8 cellular contexts compared by ENCODE assay signal in genomic region chrX:75155830-75156525, GRCh38. TPM values are rescaled to one million over a fixed set of nuclear protein-coding genes. Genes with fewer than 3 reads are reported as not detected.
A peak's percentile ranks its signal among the peaks of the same experiment; 100 is the strongest.
DNase-seq lines count a peak whose midpoint lies in the region; ATAC-seq and TF ChIP-seq lines count a peak whose summit lies in the region.

Gene ABCB7 (minus strand): TSS chrX:75156283. CDS start chrX:75156272, 11 bp downstream.

- DNase-seq in GM10248 (ENCODE audit: extremely low spot score) (peak; percentile 46), NCI-H1105 (lab: John Stamatoyannopoulos, UW) (peak; percentile 49), adipocyte (ENCODE audit: low read depth) (peak; percentile 83), heart left ventricle (peak in 4 of 5 donors; percentile 48 to 76 (median 51)), pons (ENCODE audit: low spot score) (peak; percentile 78), tibial nerve (ENCODE audit: low spot score in 2 of 2) (peak; percentile 13 to 50)

- no peaks in the 10 kb centered on the region for H3K9me3 ChIP-seq in SU-DHL-6 (ENCODE audit: insufficient read depth, low read length)
- no peaks in the 10 kb centered on the region for H3K9me3 ChIP-seq in adipocyte (ENCODE audit: control insufficient read depth, low read length)
- no peaks in the 10 kb centered on the region for H3K9me3 ChIP-seq in heart left ventricle
- H3K9me3 ChIP-seq in tibial nerve: no peaks in the 10 kb centered on the region

- intact Hi-C loops in heart left ventricle (cut with DNase I): loop anchor here in 5 of 10 donors (2.0 to 10.0 kb wide), 4 partner anchors 116 to 366 kb away; partner anchors contain the start of genes UPRT (in 4 of the 5) and ZDHHC15 (in 1 of the 5)

- peak within 1 kb of the TSS; percentile 94 for H2AFZ ChIP-seq in SU-DHL-6 (ENCODE audit: low read depth, low read length, severe bottlenecking)

- H3K9me2 ChIP-seq in SU-DHL-6 (replicated peaks; ENCODE audit: insufficient read depth, low read length): no peaks in the 10 kb centered on the region

- WGBS in heart left ventricle, 4 donors: 0 to 40% (median 20%) methylated on average over 35 of the region's 35 CpGs
- WGBS in tibial nerve, 2 donors: 0 to 32% methylated on average over 18 to 35 of the region's 35 CpGs

- TF ChIP-seq EP300 in tibial nerve (IDR thresholded peaks at IDR 0.05): peak in 1 of 2 donors; percentile 77

- peak within 1 kb of the TSS; percentile 92 for H3K4me3 ChIP-seq in SU-DHL-6 (ENCODE audit: insufficient read depth, low read length, poor library complexity, severe bottlenecking)
- peak within 1 kb of the TSS; percentile 83 for H3K4me3 ChIP-seq in adipocyte (ENCODE audit: low read length)
- peak within 1 kb of the TSS; percentile 13 to 85 (median 67) for H3K4me3 ChIP-seq in heart left ventricle
- peak within 1 kb of the TSS; percentile 36 to 64 (median 54) for H3K4me3 ChIP-seq in tibial nerve

- H3K36me3 ChIP-seq in SU-DHL-6 (ENCODE audit: low read length): no peaks in the 10 kb centered on the region
- H3K36me3 ChIP-seq in adipocyte (ENCODE audit: control insufficient read depth, insufficient read depth, low read length, severe bottlenecking): no peaks in the 10 kb centered on the region
- H3K36me3 ChIP-seq in heart left ventricle: peaks cover 0 to 2% (median 0%) of the 10 kb centered on the region in 9 donors
- no peaks in the 10 kb centered on the region for H3K36me3 ChIP-seq in tibial nerve

- TF ChIP-seq CTCF in GM10248 (IDR thresholded peaks at IDR 0.05; ENCODE audit: control extremely low read depth, extremely low read depth, low read depth, missing control alignments) (no peak), SU-DHL-6 (IDR thresholded peaks at IDR 0.05; ENCODE audit: insufficient read depth, low read length, poor library complexity, severe bottlenecking) (no peak), heart left ventricle (IDR thresholded peaks at IDR 0.05) (peak in 5 of 12 donors; percentile 4 to 44 (median 33)), tibial nerve (IDR thresholded peaks at IDR 0.05) (peak in 3 of 5 experiments; percentile 10 to 21 (median 18))

- peak; percentile 87 for ATAC-seq in HG02588 (IDR thresholded peaks at IDR 0.05; ENCODE audit: unreplicated experiment)
- peak; percentile 92 to 96 (median 94) for ATAC-seq in heart left ventricle

- H3K4me2 ChIP-seq in SU-DHL-6 (ENCODE audit: low read depth, low read length, poor library complexity, severe bottlenecking): peak within 1 kb of the TSS; percentile 84

- no peaks in the 10 kb centered on the region; the same call in 1 of the 2 replicates for H3F3A ChIP-seq in SU-DHL-6 (ENCODE audit: insufficient read depth)

- H3K9ac ChIP-seq in SU-DHL-6 (ENCODE audit: low read length) (peak within 1 kb of the TSS; percentile 86), adipocyte (ENCODE audit: low read length) (peak within 1 kb of the TSS; percentile 82)

- H3K27me3 ChIP-seq in SU-DHL-6 (ENCODE audit: low read length) (no peaks in the 10 kb centered on the region), adipocyte (replicated peaks; ENCODE audit: control insufficient read depth, insufficient read depth, low read length) (peaks cover 4% of the 10 kb centered on the region), heart left ventricle (no peaks in the 10 kb centered on the region), tibial nerve (no peaks in the 10 kb centered on the region)

- H3K4me1 ChIP-seq in adipocyte (ENCODE audit: control insufficient read depth, insufficient read depth, low read length) (peaks cover 3% of the 10 kb centered on the region), heart left ventricle (peaks cover 0 to 20% (median 5%) of the 10 kb centered on the region in 12 donors), tibial nerve (peaks cover 0 to 11% (median 4%) of the 10 kb centered on the region in 4 donors)

- H3K27ac ChIP-seq in SU-DHL-6 (ENCODE audit: low read depth, low read length): peak within 1 kb of the TSS; percentile 77
- H3K27ac ChIP-seq in heart left ventricle: peak within 1 kb of the TSS; percentile 26 to 90 (median 80)
- peak within 1 kb of the TSS; percentile 17 to 87 (median 84) for H3K27ac ChIP-seq in tibial nerve

- peaks cover 43% of the 10 kb centered on the region for H3K79me2 ChIP-seq in SU-DHL-6 (ENCODE audit: insufficient read depth, low read length)

- H4K20me1 ChIP-seq in SU-DHL-6 (ENCODE audit: low read depth, low read length): no peaks in the 10 kb centered on the region

- CTCF ChIA-PET in GM10248 (lab: Yijun Ruan, JAX): no interaction called here

- TF ChIP-seq POLR2A in heart left ventricle (IDR thresholded peaks at IDR 0.05): peak in 1 of 2 donors; percentile 19
- no peak for TF ChIP-seq POLR2A in tibial nerve (IDR thresholded peaks at IDR 0.05)

- POLR2A ChIA-PET in GM10248 (lab: Yijun Ruan, JAX): no interaction called here

RNA-seq across cellular contexts. Expression of gene ABCB7, which starts in this region (rescaled TPM):
- 10 to 100 TPM; 29.3 to 58.5 (median 36.9) TPM for total RNA-seq in heart left ventricle
- 10 to 100 TPM; 14.4 to 24.7 TPM for polyA plus RNA-seq in heart left ventricle
- 10 to 100 TPM; 24.3 to 71.4 (median 35.3) TPM for total RNA-seq in tibial nerve

Comparison
In these comparisons a context has a peak if more than half of its experiments do, and no peak if none do; other contexts are left out.
1. Peak in every context shown above with its lines: DNase-seq, ATAC-seq, H3K4me3 ChIP-seq and H3K27ac ChIP-seq.
2. DNase-seq: peak in every context shown above with its lines; median percentile 83 in adipocyte; 78 in pons; 51 in heart left ventricle; 49 in NCI-H1105; 46 in GM10248; 32 in tibial nerve.
3. CTCF ChIP-seq: peak in tibial nerve (3 of 5); none in GM10248 (single experiment) and SU-DHL-6 (single experiment).